Comparison of ENCODE assay signal across 25 cellular contexts in genomic region chr3:41205591-41205990, GRCh38. TPM values are rescaled to one million over a fixed set of nuclear protein-coding genes. Genes with fewer than 3 reads are reported as not detected.
DNase-seq lines count a peak whose midpoint lies in the region; ATAC-seq, FAIRE-seq and TF ChIP-seq lines count a peak whose summit lies in the region.
"Had no signal": no experiment of that assay in that cellular context is flagged by ENCODE, and none has a peak within 500 bp of the region (broad histone marks: within the 10 kb centered on the region; RNA-seq: fewer than 3 reads in every experiment).

No MANE protein-coding gene starts in this region.

- intact Hi-C loops in K562 (cut with micrococcal nuclease): loop anchor here (10.0 kb wide), 1 partner anchor 621 kb away; no protein-coding TSS in a partner anchor
- intact Hi-C loops in adrenal gland (cut with DNase I): loop anchor here in 1 of 2 donors (10.0 kb wide), 1 partner anchor 331 kb away; no protein-coding TSS in a partner anchor

- in situ Hi-C loops in K562 (cut with MboI): no loop called here

- TF ChIP-seq CTCF in DND-41 (IDR thresholded peaks at IDR 0.05; ENCODE audit: borderline replicate concordance, extremely low read depth, low read length, poor library complexity, severe bottlenecking) (no peak), K562 (IDR thresholded peaks at IDR 0.05 in 2 of 3, conservative IDR thresholded peaks at IDR 0.05 in 1 of 3; ENCODE audit: insufficient read depth in 2 of 3, low read depth in 1 of 3, low read length in 3 of 3) (no peak), adrenal gland (IDR thresholded peaks at IDR 0.05) (no peak)

- POLR2A ChIA-PET in K562 (lab: Yijun Ruan, JAX): interaction anchor here (1.1 to 2.0 kb wide), 2 partner anchors 9 to 10 kb away, joined by 3 to 6 read pairs; no protein-coding TSS in a partner anchor
- POLR2A ChIA-PET in naive thymus-derived CD8-positive, alpha-beta T cell (lab: Charles Lee): no interaction called here

- peak overlapping the region in 8 of 10 donors; percentile 9 to 74 (median 40) for H3K4me3 Mint-ChIP-seq in naive thymus-derived CD8-positive, alpha-beta T cell
- H3K4me3 Mint-ChIP-seq: activated naive CD4-positive, alpha-beta T cell treated with anti-CD3 and anti-CD28 coated beads, Interleukin-2, amount 10 ng/mL, durations not matched to agents 7 days and 5 days; activated T-cell treated with anti-CD3 and anti-CD28 coated beads, Interleukin-2, amount 50 U/mL, for 4 hours; stimulated activated naive CD8-positive, alpha-beta T cell treated with anti-CD3 and anti-CD28 coated beads, Interleukin-15, amount 100 ng/mL, for 72 hours; T-helper 1 cell treated with Interleukin-12 subunit alpha and Interleukin-12 subunit beta and Interleukin-4 antibody, amounts not matched to agents 30 μg/mL and 1 μg/mL, for 36 hours had no signal

- no peak for FAIRE-seq in K562 (lab: Jason Lieb, UNC)
- FAIRE-seq: GM18507, H1 had no signal

- no peaks in the 10 kb centered on the region for H3K9me1 ChIP-seq in K562 (ENCODE audit: control insufficient read depth, insufficient read depth, low read length)

- H3K4me1 ChIP-seq in BLaER1 treated with 17β-estradiol and CSF1 and Interleukin-3, amounts not matched to agents 10 nM and 100 nM: peaks cover 11 to 68% (median 37%) of the 10 kb centered on the region in 10 experiments
- H3K4me1 ChIP-seq in DND-41 (ENCODE audit: insufficient read depth, low read length): peaks cover 46% of the 10 kb centered on the region
- H3K4me1 ChIP-seq in K562 (replicated peaks in 1 of 2; ENCODE audit: control insufficient read depth in 2 of 2, insufficient read depth in 2 of 2, low read length in 2 of 2): peaks cover 7 to 43% of the 10 kb centered on the region in 2 experiments; a peak in 4 of 5 replicates
- H3K4me1 ChIP-seq in adrenal gland (replicated peaks in 1 of 2): peaks cover 53 to 86% of the 10 kb centered on the region in 2 donors

- TF ChIP-seq RAD21 in K562 (CRISPR knock-in tag; conservative IDR thresholded peaks at IDR 0.05 in 1 of 2, IDR thresholded peaks at IDR 0.05 in 1 of 2): no peak

- TF ChIP-seq EP300 in K562 (IDR thresholded peaks at IDR 0.05; ENCODE audit: low read length): no peak

- no peaks in the 10 kb centered on the region for H3K27me3 ChIP-seq in BLaER1 treated with 17β-estradiol and CSF1 and Interleukin-3, amounts not matched to agents 10 nM and 100 nM
- H3K27me3 ChIP-seq in DND-41 (ENCODE audit: insufficient read depth, low read length, poor library complexity): no peaks in the 10 kb centered on the region
- no peaks in the 10 kb centered on the region for H3K27me3 ChIP-seq in K562 (ENCODE audit: control insufficient read depth in 2 of 2, insufficient read depth in 2 of 2, low read length in 2 of 2)
- H3K27me3 ChIP-seq in adrenal gland: no peaks in the 10 kb centered on the region
- H3K27me3 ChIP-seq: thyroid gland had no signal

- DNase-seq in DND-41: no peak
- DNase-seq in K562 (ENCODE audit: extremely low read depth in 1 of 4, low spot score in 3 of 4): no peak
- DNase-seq in naive thymus-derived CD8-positive, alpha-beta T cell: no peak
- no peak for DNase-seq in adrenal gland
- no peak for DNase-seq in NCI-H69 (lab: John Stamatoyannopoulos, UW)
- no peak for DNase-seq in NCI-H146 (lab: John Stamatoyannopoulos, UW)
- DNase-seq: activated naive CD4-positive, alpha-beta T cell treated with anti-CD3 and anti-CD28 coated beads, Interleukin-2, amount 10 ng/mL, durations not matched to agents 7 days and 5 days; activated T-cell treated with anti-CD3 and anti-CD28 coated beads, Interleukin-2, amount 50 U/mL, for 4 hours; anterior cingulate cortex; caudate nucleus; DMS53; GDM1; mesendoderm; NCI-H1105 treated with DMSO at 0.1 percent for 48 hours; NCI-H2081; NCI-H446; retina; stimulated activated naive CD8-positive, alpha-beta T cell treated with anti-CD3 and anti-CD28 coated beads, Interleukin-15, amount 100 ng/mL, for 72 hours; thyroid gland had no signal

- H3K79me2 ChIP-seq in DND-41 (ENCODE audit: insufficient read depth, low read length) (peaks cover 100% of the 10 kb centered on the region), K562 (ENCODE audit: control insufficient read depth, insufficient read depth, low read length) (peaks cover 97% of the 10 kb centered on the region)

- H2AFZ ChIP-seq in DND-41 (ENCODE audit: low read depth, low read length): no peak overlapping the region
- no peak overlapping the region for H2AFZ ChIP-seq in K562 (ENCODE audit: low read depth, low read length)

- H3K4me2 ChIP-seq in BLaER1 treated with 17β-estradiol and CSF1 and Interleukin-3, amounts not matched to agents 10 nM and 100 nM: peak overlapping the region in 7 of 11 experiments; percentile 8 to 97 (median 26); a peak in 10 of 22 replicates
- H3K4me2 ChIP-seq in DND-41 (ENCODE audit: insufficient read depth, low read length) (peak overlapping the region; percentile 35), K562 (ENCODE audit: insufficient read depth, low read length) (no peak overlapping the region)

- H3K36me3 Mint-ChIP-seq in naive thymus-derived CD8-positive, alpha-beta T cell: peaks cover 0 to 13% (median 8%) of the 10 kb centered on the region in 3 donors

- 0 out of 22 replicates have a peak overlapping the region, but pooled peaks of 1 of the 11 experiments have one; percentile 10 for H3K9ac ChIP-seq in BLaER1 treated with 17β-estradiol and CSF1 and Interleukin-3, amounts not matched to agents 10 nM and 100 nM
- no peak overlapping the region for H3K9ac ChIP-seq in DND-41 (ENCODE audit: low read depth, low read length)
- H3K9ac ChIP-seq in K562 (ENCODE audit: insufficient read depth in 1 of 2, low read depth in 2 of 2, low read length in 2 of 2): no peak overlapping the region

- CTCF ChIA-PET in K562 (lab: Yijun Ruan, JAX; ENCODE audit: low intra/inter-chr PET ratio): no interaction called here

- TF ChIP-seq POLR2A in K562 (conservative IDR thresholded peaks at IDR 0.05): no peak
- no peak for TF ChIP-seq POLR2A in adrenal gland (IDR thresholded peaks at IDR 0.05)

- H3K4me3 ChIP-seq in BLaER1 treated with 17β-estradiol and CSF1 and Interleukin-3, amounts not matched to agents 10 nM and 100 nM: no peak overlapping the region
- H3K4me3 ChIP-seq in DND-41 (ENCODE audit: low read depth in 1 of 2, low read length in 2 of 2) (0 out of 4 replicates have a peak overlapping the region, but pooled peaks of 1 of the 2 experiments have one; percentile 7), K562 (no peak overlapping the region), adrenal gland (no peak overlapping the region)
- H3K4me3 ChIP-seq: thyroid gland had no signal

- H3K27me3 Mint-ChIP-seq in naive thymus-derived CD8-positive, alpha-beta T cell: no peaks in the 10 kb centered on the region
- H3K27me3 Mint-ChIP-seq: activated naive CD4-positive, alpha-beta T cell treated with anti-CD3 and anti-CD28 coated beads, Interleukin-2, amount 10 ng/mL, durations not matched to agents 7 days and 5 days; stimulated activated naive CD8-positive, alpha-beta T cell treated with anti-CD3 and anti-CD28 coated beads, Interleukin-15, amount 100 ng/mL, for 72 hours had no signal

- H3K9me3 Mint-ChIP-seq in naive thymus-derived CD8-positive, alpha-beta T cell: no peaks in the 10 kb centered on the region
- H3K9me3 Mint-ChIP-seq: activated naive CD4-positive, alpha-beta T cell treated with anti-CD3 and anti-CD28 coated beads, Interleukin-2, amount 10 ng/mL, durations not matched to agents 7 days and 5 days; activated T-cell treated with anti-CD3 and anti-CD28 coated beads, Interleukin-2, amount 50 U/mL, for 4 hours; T-helper 1 cell treated with Interleukin-12 subunit alpha and Interleukin-12 subunit beta and Interleukin-4 antibody, amounts not matched to agents 30 μg/mL and 1 μg/mL, for 36 hours had no signal

- H3K36me3 ChIP-seq in BLaER1 treated with 17β-estradiol and CSF1 and Interleukin-3, amounts not matched to agents 10 nM and 100 nM: peaks cover 32 to 71% (median 44%) of the 10 kb centered on the region in 11 experiments
- H3K36me3 ChIP-seq in DND-41 (ENCODE audit: insufficient read depth, low read length): peaks cover 9% of the 10 kb centered on the region; the same call in 1 of the 2 replicates
- H3K36me3 ChIP-seq in K562 (ENCODE audit: control insufficient read depth, insufficient read depth, low read length): no peaks in the 10 kb centered on the region
- H3K36me3 ChIP-seq in adrenal gland (replicated peaks in 1 of 2): no peaks in the 10 kb centered on the region
- H3K36me3 ChIP-seq: thyroid gland had no signal

- no peak overlapping the region for H3K27ac ChIP-seq in BLaER1 treated with 17β-estradiol and CSF1 and Interleukin-3, amounts not matched to agents 10 nM and 100 nM
- no peak overlapping the region for H3K27ac ChIP-seq in DND-41 (ENCODE audit: low read length)
- no peak overlapping the region for H3K27ac ChIP-seq in K562 (ENCODE audit: extremely low read depth, low read depth, low read length)
- no peak overlapping the region for H3K27ac ChIP-seq in adrenal gland
- H3K27ac ChIP-seq: RWPE1, thyroid gland had no signal

- 82% methylated on average over 9 of the region's 9 CpGs for WGBS in K562 (ENCODE audit: insufficient coverage, low coverage, missing lambda C conversion rate)
- WGBS in adrenal gland, 4 donors: 79 to 92% (median 86%) methylated on average over 9 of the region's 9 CpGs

- no TSS peak for BruUV-seq in K562 (replicated peaks; lab: Mats Ljungman, UMichigan)

- peaks cover 55 to 92% (median 90%) of the 10 kb centered on the region in 4 donors for H3K4me1 Mint-ChIP-seq in naive thymus-derived CD8-positive, alpha-beta T cell

- peaks cover 99 to 100% (median 100%) of the 10 kb centered on the region in 11 experiments for H4K20me1 ChIP-seq in BLaER1 treated with 17β-estradiol and CSF1 and Interleukin-3, amounts not matched to agents 10 nM and 100 nM
- H4K20me1 ChIP-seq in DND-41 (ENCODE audit: insufficient read depth, low read length): peaks cover 94% of the 10 kb centered on the region
- H4K20me1 ChIP-seq in K562 (replicated peaks; ENCODE audit: control insufficient read depth, insufficient read depth, low read length): peaks cover 79% of the 10 kb centered on the region

- H3K27ac Mint-ChIP-seq in naive thymus-derived CD8-positive, alpha-beta T cell: peak overlapping the region in 1 of 10 donors; percentile 34
- H3K27ac Mint-ChIP-seq: activated naive CD4-positive, alpha-beta T cell treated with anti-CD3 and anti-CD28 coated beads, Interleukin-2, amount 10 ng/mL, durations not matched to agents 7 days and 5 days; T-helper 1 cell treated with Interleukin-12 subunit alpha and Interleukin-12 subunit beta and Interleukin-4 antibody, amounts not matched to agents 30 μg/mL and 1 μg/mL, for 36 hours had no signal

- peaks cover 0 to 39% (median 29%) of the 10 kb centered on the region in 11 experiments; a peak in 17 of 22 replicates for H3K9me3 ChIP-seq in BLaER1 treated with 17β-estradiol and CSF1 and Interleukin-3, amounts not matched to agents 10 nM and 100 nM (replicated peaks in 1 of 11)
- H3K9me3 ChIP-seq in DND-41 (ENCODE audit: insufficient read depth, low read length, severe bottlenecking) (no peaks in the 10 kb centered on the region), K562 (replicated peaks; ENCODE audit: control insufficient read depth, insufficient read depth, low read depth, low read length) (no peaks in the 10 kb centered on the region), adrenal gland (replicated peaks in 1 of 3) (no peaks in the 10 kb centered on the region)
- H3K9me3 ChIP-seq: thyroid gland had no signal

- no peak for ATAC-seq in DND-41 (ENCODE audit: insufficient read depth, low read depth)
- ATAC-seq in K562: no peak
- no peak for ATAC-seq in naive thymus-derived CD8-positive, alpha-beta T cell
- no peak for ATAC-seq in GM19467 (IDR thresholded peaks at IDR 0.05; ENCODE audit: unreplicated experiment)
- ATAC-seq: activated T-cell treated with anti-CD3 and anti-CD28 coated beads, Interleukin-2, amount 50 U/mL, for 4 hours; stimulated activated naive CD8-positive, alpha-beta T cell treated with anti-CD3 and anti-CD28 coated beads, Interleukin-15, amount 100 ng/mL, for 72 hours had no signal

RNA-seq across cellular contexts. Expression of gene CTNNB1, which starts 6.3 kb away (rescaled TPM):
- 283 TPM in 2 replicates for total RNA-seq in K562 (2011; cell fraction: chromatin; rRNA removed; ENCODE audit: low replicate concordance)
- 151 and 154 TPM in 2 replicates for total RNA-seq in K562 (2011; cell fraction: nucleolus; rRNA removed)
- total RNA-seq in K562 (2011; cell fraction: nucleoplasm; rRNA removed): 151 and 175 TPM in 2 replicates
- total RNA-seq in K562 (2014; rRNA removed) (164 and 193 TPM in 2 replicates), K562 (2014; rRNA removed; fragmentation: Illumina TruSeq; extraction: Trizol) (154 and 156 TPM in 2 replicates), K562 (2015; rRNA removed; fragmentation: Illumina TruSeq; extraction: Trizol) (189 and 192 TPM in 2 replicates), K562 (2021) (153 and 158 TPM in 2 replicates), adrenal gland (100 to 1,000 TPM; 313 to 868 (median 430) TPM)
- polyA plus RNA-seq in K562 (2011; rRNA removed) (193 and 203 TPM in 2 replicates), K562 (2014; fragmentation: Illumina TruSeq; extraction: Trizol) (154 and 159 TPM in 2 replicates), K562 (2014; fragmentation: Nextera tagmentation; extraction: Ambion mirVana) (10 to 100 TPM; 44.3 to 51.8 TPM), K562 (2014; rRNA removed) (100 and 126 TPM in 2 replicates), adrenal gland (100 to 1,000 TPM in 2 of 3 donors, 10 to 100 TPM in 1; 52.3 to 384 (median 101) TPM)
- 235 and 318 TPM in 2 replicates for polyA plus RNA-seq in K562 (2011; cell fraction: cytosol; rRNA removed)
- 311 and 383 TPM in 2 replicates for polyA plus RNA-seq in K562 (2011; cell fraction: nucleus; rRNA removed)
- 111 and 162 TPM in 2 replicates for polyA plus RNA-seq in K562 (2012)
- polyA minus RNA-seq in K562 (2011; rRNA and poly(A)+ RNA removed): 822 and 1,105 TPM in 2 replicates
- polyA minus RNA-seq in K562 (2011; cell fraction: cytosol; rRNA and poly(A)+ RNA removed): 157 and 240 TPM in 2 replicates
- polyA minus RNA-seq in K562 (2011; cell fraction: nucleus; rRNA and poly(A)+ RNA removed): 156 and 245 TPM in 2 replicates
- 100 to 1,000 TPM; 160 to 174 TPM for total RNA-seq in naive thymus-derived CD8-positive, alpha-beta T cell
- polyA plus RNA-seq in naive thymus-derived CD8-positive, alpha-beta T cell: 10 to 100 TPM; 30.6 to 59.2 (median 33.4) TPM
